36 cellular contexts compared by ENCODE assay signal in the genomic region with DNA sequence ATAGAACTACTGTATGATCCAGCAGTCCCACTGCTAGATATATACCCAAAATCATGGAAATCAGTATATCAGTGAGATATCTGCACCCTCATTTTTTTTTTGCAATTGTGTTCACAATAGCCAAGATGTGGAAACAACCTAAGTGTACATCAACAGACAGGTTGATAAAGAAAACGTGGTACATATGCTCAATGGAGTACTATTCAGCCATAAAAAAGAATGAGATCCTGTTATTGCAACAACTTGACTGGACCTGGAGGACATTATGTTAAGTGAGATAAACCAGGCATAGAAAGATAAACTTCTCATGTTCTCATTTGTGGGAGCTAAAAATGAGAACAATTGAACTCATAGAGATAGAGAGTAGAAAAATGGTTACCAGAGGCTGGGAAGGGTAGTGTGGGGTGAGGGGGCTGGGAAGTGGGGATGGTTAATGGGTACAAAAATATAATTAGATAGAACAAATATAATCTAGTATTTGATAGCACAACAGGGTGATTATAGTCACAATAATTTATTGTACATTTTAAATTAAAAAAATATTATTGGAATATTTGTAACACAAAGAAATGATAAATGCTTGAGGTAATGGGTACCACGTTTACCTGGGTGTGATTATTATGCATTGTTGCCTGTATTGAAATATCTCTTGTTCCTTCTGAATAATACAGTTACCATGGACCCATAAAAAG. TPM values are rescaled to one million over a fixed set of nuclear protein-coding genes. Genes with fewer than 3 reads are reported as not detected.
"Had no signal": no experiment of that assay in that cellular context is flagged by ENCODE, and none has a peak within 500 bp of the region (broad histone marks: within the 10 kb centered on the region; RNA-seq: fewer than 3 reads in every experiment).

No MANE protein-coding gene starts in this region.

- H3K4me1 ChIP-seq: neural progenitor cell, parathyroid adenoma, psoas muscle, spleen, upper lobe of left lung, vagina had no signal

- DNase-seq: natural killer cell; occipital lobe; ovary; posterior cingulate gyrus; psoas muscle; right cardiac atrium; spleen; stimulated activated CD4-positive, alpha-beta T cell treated with anti-CD3 and anti-CD28 coated beads, Interleukin-12 subunit alpha, Interleukin-12 subunit beta, amount 100 ng/mL, for 4 hours; stimulated activated CD4-positive, alpha-beta T cell treated with anti-CD3 and anti-CD28 coated beads, Interleukin-1b, Interleukin-23, amount 100 ng/mL, for 48 hours; stimulated activated CD4-positive, alpha-beta T cell treated with anti-CD3 and anti-CD28 coated beads, Interleukin-4, amount 100 ng/mL, for 1 hour; stimulated activated CD4-positive, alpha-beta T cell treated with anti-CD3 and anti-CD28 coated beads, Interleukin-4, amount 100 ng/mL, for 4 hours; stimulated activated CD8-positive, alpha-beta memory T cell treated with anti-CD3 and anti-CD28 coated beads, Interleukin-4, amount 100 ng/mL, for 48 hours; stimulated activated naive CD4-positive, alpha-beta T cell; stimulated activated naive CD8-positive, alpha-beta T cell treated with anti-CD3 and anti-CD28 coated beads, Interleukin-15, amount 100 ng/mL, for 72 hours; stimulated activated naive CD8-positive, alpha-beta T cell treated with anti-CD3 and anti-CD28 coated beads, Interleukin-15, Interleukin-2, amounts not matched to agents 100 U/mL and 50 U/mL, for 24 hours; substantia nigra; thyroid gland; trophoblast cell; upper lobe of left lung had no signal

- ATAC-seq: natural killer cell; psoas muscle; right cardiac atrium; sciatic nerve; stimulated activated memory B cell treated with anti-CD40 and anti-IgM and Interleukin-4, amounts not matched to agents 10 μg/mL and 1 μg/mL and 100 μg/mL, for 72 hours; stimulated activated naive CD8-positive, alpha-beta T cell treated with anti-CD3 and anti-CD28 coated beads, Interleukin-15, amount 100 ng/mL, for 72 hours; stimulated activated naive CD8-positive, alpha-beta T cell treated with anti-CD3 and anti-CD28 coated beads, Interleukin-15, Interleukin-2, amounts not matched to agents 100 U/mL and 50 U/mL, for 24 hours had no signal

- H3K4me1 Mint-ChIP-seq: natural killer cell; nephron; neural progenitor cell; stimulated activated memory B cell treated with anti-CD40 and anti-IgM and Interleukin-4, amounts not matched to agents 10 μg/mL and 1 μg/mL and 100 μg/mL, for 72 hours had no signal

- H3K27ac Mint-ChIP-seq: natural killer cell; nephron; neural progenitor cell; progenitor cell of endocrine pancreas; stimulated activated memory B cell treated with anti-CD40 and anti-IgM and Interleukin-4, amounts not matched to agents 10 μg/mL and 1 μg/mL and 100 μg/mL, for 72 hours; stimulated activated naive CD8-positive, alpha-beta T cell treated with anti-CD3 and anti-CD28 coated beads, Interleukin-15, amount 100 ng/mL, for 72 hours had no signal

- H3K27me3 Mint-ChIP-seq: stimulated activated naive CD8-positive, alpha-beta T cell treated with anti-CD3 and anti-CD28 coated beads, Interleukin-15, amount 100 ng/mL, for 72 hours had no signal

- H3K4me3 Mint-ChIP-seq: natural killer cell; nephron; neural progenitor cell; stimulated activated memory B cell treated with anti-CD40 and anti-IgM and Interleukin-4, amounts not matched to agents 10 μg/mL and 1 μg/mL and 100 μg/mL, for 72 hours; stimulated activated naive CD8-positive, alpha-beta T cell treated with anti-CD3 and anti-CD28 coated beads, Interleukin-15, amount 100 ng/mL, for 72 hours had no signal

- H3K4me3 ChIP-seq: neural progenitor cell, ovary, psoas muscle, skin epidermis, smooth muscle cell, spleen, suprapubic skin, thoracic aorta, thyroid gland, tibial nerve, upper lobe of left lung, vagina had no signal

- H3K27me3 ChIP-seq: ovary, spleen, suprapubic skin, thyroid gland, tibial nerve, upper lobe of left lung, vagina had no signal

- H3K36me3 Mint-ChIP-seq: natural killer cell, neural progenitor cell had no signal

- H3K9ac ChIP-seq: neural progenitor cell, parathyroid adenoma had no signal

- H3K9me3 Mint-ChIP-seq: nephron; neural progenitor cell; stimulated activated memory B cell treated with anti-CD40 and anti-IgM and Interleukin-4, amounts not matched to agents 10 μg/mL and 1 μg/mL and 100 μg/mL, for 72 hours; stimulated activated naive CD8-positive, alpha-beta T cell treated with anti-CD3 and anti-CD28 coated beads, Interleukin-15, amount 100 ng/mL, for 72 hours had no signal

- H3K27ac ChIP-seq: neural progenitor cell, ovary, parathyroid adenoma, psoas muscle, spleen, thyroid gland, upper lobe of left lung, vagina had no signal

- H3K9me3 ChIP-seq: ovary, psoas muscle, spleen, suprapubic skin, thoracic aorta, thyroid gland, tibial nerve, upper lobe of left lung, vagina had no signal

- H3K36me3 ChIP-seq: neural progenitor cell, ovary, thoracic aorta, vagina had no signal

- H3K4me2 ChIP-seq: neural progenitor cell, smooth muscle cell had no signal

- H2AFZ ChIP-seq: neural progenitor cell, parathyroid adenoma had no signal

- FAIRE-seq: urothelium cell line had no signal

RNA-seq across cellular contexts. Expression of gene KRT28, which starts 30.5 kb away (rescaled TPM):
- total RNA-seq: natural killer cell, occipital lobe, osteoblast, ovary, progenitor cell of endocrine pancreas, psoas muscle, renal cortical epithelial cell, right cardiac atrium, sciatic nerve, smooth muscle cell, spleen, thoracic aorta, thyroid gland, tibial nerve, upper lobe of left lung, ureter, vagina had no signal
- polyA plus RNA-seq: neural cell, ovary, psoas muscle, right cardiac atrium, smooth muscle cell, spleen had no signal

RNA-seq across cellular contexts. Expression of gene KRT12, which starts 36.8 kb away (rescaled TPM):
- total RNA-seq: natural killer cell, occipital lobe, osteoblast, ovary, progenitor cell of endocrine pancreas, psoas muscle, renal cortical epithelial cell, right cardiac atrium, sciatic nerve, smooth muscle cell, spleen, suprapubic skin, thoracic aorta, thyroid gland, tibial nerve, upper lobe of left lung, ureter, vagina had no signal
- polyA plus RNA-seq: neural cell, ovary, psoas muscle, right cardiac atrium, smooth muscle cell, spleen had no signal

RNA-seq across cellular contexts. Expression of gene KRT27, which starts 47.9 kb away (rescaled TPM):
- total RNA-seq: natural killer cell, occipital lobe, osteoblast, ovary, progenitor cell of endocrine pancreas, psoas muscle, renal cortical epithelial cell, spleen, thoracic aorta, thyroid gland, tibial nerve, vagina had no signal
- polyA plus RNA-seq: neural cell, ovary had no signal

RNA-seq across cellular contexts. Expression of gene KRT20, which starts 54.8 kb away (rescaled TPM):
- total RNA-seq: natural killer cell, occipital lobe, osteoblast, progenitor cell of endocrine pancreas, renal cortical epithelial cell, right cardiac atrium, sciatic nerve, smooth muscle cell, spleen, thyroid gland, tibial nerve, vagina had no signal
- polyA plus RNA-seq: neural cell, smooth muscle cell had no signal
